Comparison of ENCODE assay signal across 19 cellular contexts in the genomic region with DNA sequence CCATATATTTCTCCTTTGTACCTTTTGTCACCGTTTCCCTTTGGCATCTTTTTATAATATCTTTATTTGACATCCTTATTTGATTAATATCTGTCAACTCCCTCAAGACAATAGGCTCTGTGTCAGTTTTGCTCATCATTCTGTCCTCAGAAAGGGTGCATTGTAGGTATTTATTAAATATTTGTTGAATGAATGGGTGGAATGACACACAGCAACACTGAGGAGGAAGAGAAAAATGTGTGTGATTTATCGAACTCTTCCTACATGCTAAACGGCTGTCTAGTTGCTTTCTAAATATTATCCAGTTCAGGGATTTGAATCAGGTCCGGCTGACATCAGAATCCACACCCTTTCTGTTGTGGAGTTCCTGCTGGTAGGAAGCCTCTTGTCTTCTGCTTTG.
"Had no signal": no experiment of that assay in that cellular context is flagged by ENCODE, and none has a peak within 500 bp of the region (broad histone marks: within the 10 kb centered on the region; RNA-seq: fewer than 3 reads in every experiment).

No MANE protein-coding gene starts in this region.

- H3K9me3 Mint-ChIP-seq: natural killer cell, neural progenitor cell had no signal

- H3K27ac ChIP-seq: coronary artery, dorsolateral prefrontal cortex, heart right ventricle, neural progenitor cell, ovary, stomach, thoracic aorta, transverse colon had no signal

- H3K36me3 Mint-ChIP-seq: natural killer cell, neural progenitor cell had no signal

- H3K4me1 Mint-ChIP-seq: natural killer cell had no signal

- DNase-seq: dorsolateral prefrontal cortex; effector memory CD4-positive, alpha-beta T cell; heart right ventricle; hypothalamus; kidney glomerular epithelial cell; natural killer cell; nucleus accumbens; ovary; right cardiac atrium; small intestine; stimulated activated CD4-positive, alpha-beta T cell treated with anti-CD3 and anti-CD28 coated beads, Interleukin-12 subunit alpha, Interleukin-12 subunit beta, amount 100 ng/mL, for 4 hours; stimulated activated naive CD4-positive, alpha-beta T cell; stomach; substantia nigra; transverse colon had no signal

- H3K4me3 ChIP-seq: coronary artery, dorsolateral prefrontal cortex, heart right ventricle, neural progenitor cell, ovary, stomach, thoracic aorta, transverse colon had no signal

- H3K36me3 ChIP-seq: heart right ventricle, neural progenitor cell, ovary, stomach, thoracic aorta, transverse colon had no signal

- H2AFZ ChIP-seq: neural progenitor cell had no signal

- H3K4me3 Mint-ChIP-seq: natural killer cell, neural progenitor cell had no signal

- H3K27me3 ChIP-seq: dorsolateral prefrontal cortex, heart right ventricle, neural progenitor cell, ovary, stomach, transverse colon had no signal

- ATAC-seq: esophagus mucosa, heart right ventricle, natural killer cell, right cardiac atrium had no signal

- H3K9me3 ChIP-seq: heart right ventricle, ovary, stomach, thoracic aorta, transverse colon had no signal

- H3K27ac Mint-ChIP-seq: natural killer cell, neural progenitor cell had no signal

- H3K4me2 ChIP-seq: neural progenitor cell had no signal
